In genomic region chr15:40338041-40338657, GRCh38 we compare ENCODE assay signal across 8 cellular contexts. TPM values are rescaled to one million over a fixed set of nuclear protein-coding genes. Genes with fewer than 3 reads are reported as not detected.
DNase-seq lines count a peak whose midpoint lies in the region; ATAC-seq, FAIRE-seq and TF ChIP-seq lines count a peak whose summit lies in the region.

No MANE protein-coding gene starts in this region.

- TF ChIP-seq CTCF in GM10248 (IDR thresholded peaks at IDR 0.05; ENCODE audit: control extremely low read depth, extremely low read depth, low read depth, missing control alignments) (peak; percentile 92), fibroblast of lung (conservative IDR thresholded peaks at IDR 0.05 in 1 of 2, IDR thresholded peaks at IDR 0.05 in 1 of 2; ENCODE audit: low read depth in 1 of 2, low read length in 2 of 2) (peak; percentile 43 to 64), omental fat pad (IDR thresholded peaks at IDR 0.05) (no peak), thyroid gland (IDR thresholded peaks at IDR 0.05) (peak; percentile 32 to 76 (median 68))

- peaks cover 18% of the 10 kb centered on the region for H3K79me2 ChIP-seq in fibroblast of lung (ENCODE audit: control insufficient read depth, insufficient read depth, low read length)

- H4K20me1 ChIP-seq in fibroblast of lung (ENCODE audit: control insufficient read depth, extremely low read depth, insufficient read depth, low read length), result no peaks in the 10 kb centered on the region

- no peaks in the 10 kb centered on the region for H3K27me3 ChIP-seq in fibroblast of lung (ENCODE audit: control insufficient read depth, insufficient read depth, low read length)
- no peaks in the 10 kb centered on the region for H3K27me3 ChIP-seq in thyroid gland

- ATAC-seq in omental fat pad (ENCODE audit: low FRiP score), result peak; percentile 15

- POLR2A ChIA-PET in GM10248 (lab: Yijun Ruan, JAX), result no interaction called here

- TF ChIP-seq POLR2A in thyroid gland (IDR thresholded peaks at IDR 0.05), result no peak

- peaks cover 40% of the 10 kb centered on the region for H3K4me1 ChIP-seq in fibroblast of lung (ENCODE audit: control insufficient read depth, extremely low read depth, insufficient read depth, low read length)
- H3K4me1 ChIP-seq in thyroid gland, result peaks cover 76 to 98% of the 10 kb centered on the region in 2 donors

- DNase-seq in GM10248 (ENCODE audit: extremely low spot score) (peak; percentile 91), HS-27A (ENCODE audit: low read depth) (peak; percentile 49), RCC 7860 (ENCODE audit: low spot score) (peak; percentile 69), activated T-helper 1 cell treated with Interleukin-2 at 50 U/mL for 16 hours (ENCODE audit: low read depth) (peak; percentile 57), fibroblast of lung (ENCODE audit: low read depth in 2 of 2) (peak; percentile 57 to 63), omental fat pad (ENCODE audit: low spot score) (no peak), thyroid gland (peak; percentile 74 to 83), cerebellum (ENCODE audit: low spot score) (no peak)

- H3K4me3 ChIP-seq in fibroblast of lung (replicated peaks in 1 of 4; ENCODE audit: control extremely low read depth in 1 of 4, insufficient read depth in 1 of 4, low read depth in 3 of 4, low read length in 4 of 4) (peak overlapping the region in 1 of 4 experiments; percentile 77), thyroid gland (replicated peaks in 1 of 3) (peak overlapping the region in 2 of 3 donors; percentile 2 to 52)

- H3K9me3 ChIP-seq in fibroblast of lung (ENCODE audit: control insufficient read depth, insufficient read depth, low read depth, low read length) (no peaks in the 10 kb centered on the region), thyroid gland (no peaks in the 10 kb centered on the region)

- peak overlapping the region; percentile 95 for H3K27ac ChIP-seq in fibroblast of lung (ENCODE audit: insufficient read depth, low read length)
- H3K27ac ChIP-seq in thyroid gland, result peak overlapping the region; percentile 97 to 99 (median 99)

- peaks cover 24% of the 10 kb centered on the region for H3K36me3 ChIP-seq in fibroblast of lung (ENCODE audit: control insufficient read depth, insufficient read depth, low read length)
- H3K36me3 ChIP-seq in thyroid gland, result peaks cover 19% of the 10 kb centered on the region in 2 donors

- H2AFZ ChIP-seq in fibroblast of lung (ENCODE audit: low read length), result no peak overlapping the region

- FAIRE-seq in RCC 7860 (lab: Jason Lieb, UNC), result no peak

- H3K4me2 ChIP-seq in fibroblast of lung (ENCODE audit: extremely low read depth, insufficient read depth, low read length), result peak overlapping the region; percentile 68

- CTCF ChIA-PET in GM10248 (lab: Yijun Ruan, JAX), result interaction anchor here (0.6 to 16.1 kb wide), 55 partner anchors 9 to 516 kb away, joined by 3 to 263 read pairs (median 6); partner anchors contain the start of genes BAHD1, DISP2, INAFM2 and IVD

- H3K9ac ChIP-seq in fibroblast of lung (ENCODE audit: insufficient read depth, low read length), result no peak overlapping the region

- 41 to 52% methylated on average over 11 of the region's 11 CpGs for WGBS in thyroid gland, 2 donors

- intact Hi-C loops in thyroid gland (cut with DNase I), result no loop called here

RNA-seq across cellular contexts. Expression of gene CCDC9B, which starts 2.6 kb away (rescaled TPM):
- total RNA-seq in fibroblast of lung (14.4 and 38.0 TPM in 2 replicates), omental fat pad (1 to 10 TPM; 1.1 to 7.4 (median 4.5) TPM), thyroid gland (100 to 1,000 TPM in 2 of 4 donors, 10 to 100 TPM in 2; 54.2 to 126 (median 97.5) TPM), cerebellum (0.73 TPM)
- 1.7 and 2.0 TPM in 2 replicates for polyA plus RNA-seq in fibroblast of lung
- polyA plus RNA-seq in fibroblast of lung (2012), result 17.5 and 33.4 TPM in 2 replicates
- 17.4 and 25.3 TPM in 2 replicates for polyA minus RNA-seq in fibroblast of lung (ENCODE audit: low replicate concordance)

RNA-seq across cellular contexts. Expression of gene PHGR1, which starts 12.7 kb away (rescaled TPM):
- total RNA-seq in fibroblast of lung (not detected in 2 replicates), omental fat pad (not detected), thyroid gland (not detected), cerebellum (not detected)
- not detected in 2 replicates for polyA plus RNA-seq in fibroblast of lung
- not detected in 2 replicates for polyA plus RNA-seq in fibroblast of lung (2012)
- polyA minus RNA-seq in fibroblast of lung (ENCODE audit: low replicate concordance), result not detected in 2 replicates

RNA-seq across cellular contexts. Expression of gene INAFM2, which starts 14.7 kb away (rescaled TPM):
- total RNA-seq in fibroblast of lung, result 8.9 and 9.2 TPM in 2 replicates
- 8.2 and 11.0 TPM in 2 replicates for polyA plus RNA-seq in fibroblast of lung
- polyA plus RNA-seq in fibroblast of lung (2012), result 12.0 and 13.1 TPM in 2 replicates
- 1.0 and 4.3 TPM in 2 replicates for polyA minus RNA-seq in fibroblast of lung (ENCODE audit: low replicate concordance)
- 10 to 100 TPM in 3 of 4 donors, 1 to 10 TPM in 1; 9.1 to 17.5 (median 12.2) TPM for total RNA-seq in omental fat pad
- 10 to 100 TPM; 47.5 to 86.9 (median 63.8) TPM for total RNA-seq in thyroid gland
- 13.2 TPM for total RNA-seq in cerebellum

RNA-seq across cellular contexts. Expression of gene DISP2, which starts 19.9 kb away (rescaled TPM):
- total RNA-seq in fibroblast of lung (under 0.01 and 0.26 TPM in 2 replicates), omental fat pad (1 to 10 TPM in 1 of 4 donors, under 1 TPM in 3; under 0.01 to 1.1 (median 0.12) TPM), thyroid gland (1 to 10 TPM in 3 of 4 donors, under 1 TPM in 1; 0.81 to 5.9 (median 3.6) TPM), cerebellum (30.9 TPM)
- polyA plus RNA-seq in fibroblast of lung, result 0.11 and 0.43 TPM in 2 replicates
- polyA plus RNA-seq in fibroblast of lung (2012), result 0.62 and 1.1 TPM in 2 replicates
- polyA minus RNA-seq in fibroblast of lung (ENCODE audit: low replicate concordance), result 0.12 and 0.26 TPM in 2 replicates

RNA-seq across cellular contexts. Expression of gene PLCB2, which starts 30.4 kb away (rescaled TPM):
- total RNA-seq in fibroblast of lung (under 0.01 TPM in 2 replicates), omental fat pad (10 to 100 TPM; 12.0 to 35.1 (median 25.0) TPM), thyroid gland (1 to 10 TPM; 1.7 to 7.2 (median 4.1) TPM), cerebellum (4.4 TPM)
- polyA plus RNA-seq in fibroblast of lung, result 0.33 and 0.40 TPM in 2 replicates
- polyA plus RNA-seq in fibroblast of lung (2012), result 0.35 and 0.68 TPM in 2 replicates
- polyA minus RNA-seq in fibroblast of lung (ENCODE audit: low replicate concordance), result not detected in 2 replicates

Comparison
In these comparisons a context has a peak if more than half of its experiments do, and no peak if none do; other contexts are left out.
1. DNase-seq: peak in GM10248 (single experiment), HS-27A (single experiment), RCC 7860 (single experiment), activated T-helper 1 cell treated with Interleukin-2 at 50 U/mL for 16 hours (single experiment), fibroblast of lung (2 of 2) and thyroid gland (2 of 2); none in omental fat pad (single experiment) and cerebellum (single experiment).
2. CTCF ChIP-seq: peak in GM10248 (single experiment), fibroblast of lung (2 of 2) and thyroid gland (6 of 6); none in omental fat pad (0 of 3).